ENCODE assay signal across 25 cellular contexts in the genomic region with DNA sequence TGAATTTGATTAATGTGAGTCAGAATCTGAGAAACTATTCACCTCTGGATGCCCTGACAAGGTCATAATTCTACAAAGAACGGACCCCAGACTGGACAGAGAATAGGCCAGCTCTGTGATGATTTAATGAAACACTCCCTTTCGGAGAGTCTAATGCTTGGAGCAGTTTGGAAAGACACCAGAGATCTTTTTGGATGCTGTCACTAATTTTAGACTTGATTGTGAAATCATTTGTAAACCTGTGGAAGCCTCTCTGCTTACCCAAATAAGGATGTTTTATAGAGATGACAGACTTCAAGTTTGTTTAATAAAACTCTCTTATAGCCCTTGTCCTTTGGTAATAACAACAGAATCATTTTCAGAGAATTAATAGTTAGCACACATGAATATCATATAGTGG.
DNase-seq lines count a peak whose midpoint lies in the region; ATAC-seq, FAIRE-seq and TF ChIP-seq lines count a peak whose summit lies in the region.
"Had no signal": no experiment of that assay in that cellular context is flagged by ENCODE, and none has a peak within 500 bp of the region (broad histone marks: within the 10 kb centered on the region; RNA-seq: fewer than 3 reads in every experiment).

No MANE protein-coding gene starts in this region.

- POLR2A ChIA-PET in RWPE1 (lab: Yijun Ruan, JAX; ENCODE audit: low non-redundant PET): interaction anchor here (0.6 kb wide), 1 partner anchor 249 kb away, joined by 3 read pairs; no protein-coding TSS in a partner anchor

- no peak overlapping the region for H3K4me2 ChIP-seq in mesenchymal stem cell (ENCODE audit: low read length, poor library complexity, severe bottlenecking)

- H3K9me3 ChIP-seq in mesenchymal stem cell (ENCODE audit: control insufficient read depth, low read length) (no peaks in the 10 kb centered on the region), HAP-1 (no peaks in the 10 kb centered on the region; the same call in 1 of the 2 replicates), lower lobe of right lung (no peaks in the 10 kb centered on the region)

- no peak for FAIRE-seq in frontal cortex (lab: Jason Lieb, UNC)
- FAIRE-seq: H1 had no signal

- no peaks in the 10 kb centered on the region for H3K79me1 ChIP-seq in mesenchymal stem cell (replicated peaks; ENCODE audit: low read length, poor library complexity, severe bottlenecking)

- H3K18ac ChIP-seq in mesenchymal stem cell (ENCODE audit: low read depth in 1 of 2, low read length in 2 of 2): no peak overlapping the region

- CTCF ChIA-PET in RWPE1 (lab: Yijun Ruan, JAX): interaction anchor here (0.9 to 1.3 kb wide), 3 partner anchors 17 to 48 kb away, joined by 3 to 4 read pairs (median 3); no protein-coding TSS in a partner anchor

- DNase-seq in RWPE1 (ENCODE audit: low spot score) (peak; percentile 23), mesenchymal stem cell (no peak), frontal cortex (ENCODE audit: low spot score in 2 of 2) (no peak), HAP-1 (ENCODE audit: low spot score in 2 of 2) (no peak), lower lobe of right lung (no peak)
- DNase-seq: activated CD4-positive, alpha-beta T cell treated with anti-CD3 and anti-CD28 coated beads for 1 hour; activated CD8-positive, alpha-beta T cell treated with anti-CD3 and anti-CD28 coated beads for 36 hours; activated effector memory CD4-positive, alpha-beta T cell treated with Interleukin-2 at 50 U/mL for 16 hours; activated naive CD8-positive, alpha-beta T cell treated with anti-CD3 and anti-CD28 coated beads for 36 hours; CD4-positive, alpha-beta T cell; cerebellar nuclear complex; DMS153; glutamatergic neuron; KG1; left cardiac atrium; NCI-H146; NCI-H2171 treated with DMSO at 0.1 percent for 48 hours; spleen; stimulated activated CD4-positive, alpha-beta T cell treated with anti-CD3 and anti-CD28 coated beads, Interleukin-4, amount 100 ng/mL, for 4 hours; stimulated activated naive CD4-positive, alpha-beta T cell; T-helper 17 cell had no signal

- H3K4me1 ChIP-seq in mesenchymal stem cell (ENCODE audit: control insufficient read depth, insufficient read depth, low read depth, low read length): no peaks in the 10 kb centered on the region
- peaks cover 28% of the 10 kb centered on the region for H3K4me1 ChIP-seq in HAP-1
- no peaks in the 10 kb centered on the region for H3K4me1 ChIP-seq in lower lobe of right lung
- H3K4me1 ChIP-seq: spleen had no signal

- H3K14ac ChIP-seq in mesenchymal stem cell (ENCODE audit: low read length in 2 of 2): no peak overlapping the region

- TF ChIP-seq CTCF in RWPE1 (conservative IDR thresholded peaks at IDR 0.05; ENCODE audit: low read depth): no peak
- no peak for TF ChIP-seq CTCF in lower lobe of right lung (IDR thresholded peaks at IDR 0.05)

- H3K4me3 ChIP-seq in mesenchymal stem cell (ENCODE audit: insufficient read depth in 1 of 2, low read depth in 1 of 2, low read length in 2 of 2): no peak overlapping the region
- no peak overlapping the region for H3K4me3 ChIP-seq in HAP-1
- no peak overlapping the region for H3K4me3 ChIP-seq in lower lobe of right lung
- H3K4me3 ChIP-seq: SK-N-MC, spleen had no signal

- ATAC-seq in esophagus mucosa: peak; percentile 48
- no peak for ATAC-seq in GM21825 (IDR thresholded peaks at IDR 0.05; ENCODE audit: unreplicated experiment)
- no peak for ATAC-seq in lower lobe of right lung
- ATAC-seq: activated CD8-positive, alpha-beta T cell treated with anti-CD3 and anti-CD28 coated beads for 36 hours; left cardiac atrium; T-helper 17 cell had no signal

- no peak overlapping the region for H2BK5ac ChIP-seq in mesenchymal stem cell (ENCODE audit: low read depth, low read length, poor library complexity, severe bottlenecking)

- 89% methylated on average over 2 of the region's 2 CpGs for WGBS in mesenchymal stem cell

- H4K91ac ChIP-seq in mesenchymal stem cell (ENCODE audit: low read length): no peak overlapping the region

- H2AK5ac ChIP-seq in mesenchymal stem cell (ENCODE audit: low read length, severe bottlenecking): no peak overlapping the region

- H2BK120ac ChIP-seq in mesenchymal stem cell (ENCODE audit: low read depth, low read length): no peak overlapping the region

- H3K27me3 ChIP-seq in mesenchymal stem cell (ENCODE audit: control insufficient read depth in 1 of 2, insufficient read depth in 1 of 2, low read length in 2 of 2): no peaks in the 10 kb centered on the region
- no peaks in the 10 kb centered on the region for H3K27me3 ChIP-seq in HAP-1 (ENCODE audit: low read depth)
- H3K27me3 ChIP-seq in lower lobe of right lung (ENCODE audit: low read depth): no peaks in the 10 kb centered on the region
- H3K27me3 ChIP-seq: spleen had no signal

- no peak overlapping the region for H3K23ac ChIP-seq in mesenchymal stem cell (ENCODE audit: low read length in 2 of 2)

- H4K8ac ChIP-seq in mesenchymal stem cell (ENCODE audit: low read length): no peak overlapping the region

- no peak overlapping the region for H2AFZ ChIP-seq in mesenchymal stem cell (ENCODE audit: low read depth, low read length)

- intact Hi-C loops in lower lobe of right lung (cut with DNase I): no loop called here

- in situ Hi-C loops in HAP-1 (cut with MboI; ENCODE audit: low sequenced_read_pairs): no loop called here

- no peak overlapping the region for H2BK12ac ChIP-seq in mesenchymal stem cell (ENCODE audit: low read length in 2 of 2)

- no peak overlapping the region for H2BK15ac ChIP-seq in mesenchymal stem cell (ENCODE audit: low read depth, poor library complexity, severe bottlenecking)

- H3K27ac ChIP-seq in RWPE1 (no peak overlapping the region), mesenchymal stem cell (ENCODE audit: low read length, poor library complexity, severe bottlenecking) (no peak overlapping the region), lower lobe of right lung (no peak overlapping the region)
- H3K27ac ChIP-seq: SK-N-MC, spleen had no signal

- H3K36me3 ChIP-seq in mesenchymal stem cell (ENCODE audit: control insufficient read depth in 1 of 2, insufficient read depth in 2 of 2, low read depth in 1 of 2, low read length in 2 of 2) (no peaks in the 10 kb centered on the region), HAP-1 (replicated peaks) (no peaks in the 10 kb centered on the region), lower lobe of right lung (no peaks in the 10 kb centered on the region)
- H3K36me3 ChIP-seq: spleen had no signal

- H3K4ac ChIP-seq in mesenchymal stem cell (ENCODE audit: low read depth in 1 of 2, low read length in 2 of 2): no peak overlapping the region

- H3K9ac ChIP-seq in mesenchymal stem cell (ENCODE audit: low read length): peak overlapping the region; percentile 39
